8 cellular contexts compared by ENCODE assay signal in genomic region chr15:75648156-75649000, GRCh38. TPM values are rescaled to one million over a fixed set of nuclear protein-coding genes. Genes with fewer than 3 reads are reported as not detected.
DNase-seq lines count a peak whose midpoint lies in the region; ATAC-seq and TF ChIP-seq lines count a peak whose summit lies in the region.

No MANE protein-coding gene starts in this region.

- H3K9ac ChIP-seq in PC-3 (ENCODE audit: low read length), result peak overlapping the region; percentile 86
- H3K9ac ChIP-seq in mesendoderm (ENCODE audit: low read length), result peak overlapping the region; percentile 96

- no peaks in the 10 kb centered on the region for H3F3A ChIP-seq in PC-3 (ENCODE audit: low read length, unreplicated experiment)

- H3K36me3 ChIP-seq in PC-3 (ENCODE audit: low read depth, low read length) (no peaks in the 10 kb centered on the region), mesendoderm (ENCODE audit: control insufficient read depth, insufficient read depth, low read length) (no peaks in the 10 kb centered on the region), upper lobe of left lung (peaks cover 0 to 14% (median 2%) of the 10 kb centered on the region in 4 donors)
- no peaks in the 10 kb centered on the region for H3K36me3 ChIP-seq in effector memory CD4-positive, alpha-beta T cell (ENCODE audit: control insufficient read depth, insufficient read depth, low read length)

- H3K27ac ChIP-seq in PC-3 (ENCODE audit: low read length), result peak overlapping the region; percentile 64
- H3K27ac ChIP-seq in effector memory CD4-positive, alpha-beta T cell (ENCODE audit: insufficient read depth, low read length, poor library complexity, severe bottlenecking), result peak overlapping the region; percentile 37
- H3K27ac ChIP-seq in mesendoderm (ENCODE audit: low read depth, low read length), result peak overlapping the region; percentile 82
- peak overlapping the region; percentile 93 to 98 (median 96) for H3K27ac ChIP-seq in upper lobe of left lung

- H3K4me3 ChIP-seq in PC-3 (ENCODE audit: low read length), result peak overlapping the region; percentile 93
- peak overlapping the region; percentile 99 for H3K4me3 ChIP-seq in effector memory CD4-positive, alpha-beta T cell (ENCODE audit: insufficient read depth, low read depth, low read length, poor library complexity, severe bottlenecking)
- H3K4me3 ChIP-seq in mesendoderm (ENCODE audit: low read length), result peak overlapping the region; percentile 93
- peak overlapping the region; percentile 63 to 82 (median 78) for H3K4me3 ChIP-seq in upper lobe of left lung

- TF ChIP-seq CTCF in PC-3 (conservative IDR thresholded peaks at IDR 0.05; ENCODE audit: low read depth, low read length) (no peak; the same call in 1 of the 2 replicates), upper lobe of left lung (IDR thresholded peaks at IDR 0.05) (no peak)

- WGBS in mesendoderm (ENCODE audit: extremely low coverage, insufficient coverage, low lambda C conversion rate), result no CpG with 5 or more reads among the region's 34 CpGs
- 9 to 21% methylated on average over 13 to 34 of the region's 34 CpGs for WGBS in upper lobe of left lung, 2 donors

- H4K8ac ChIP-seq in mesendoderm (ENCODE audit: low read depth, low read length), result no peak overlapping the region

- no peak overlapping the region for H4K5ac ChIP-seq in mesendoderm (ENCODE audit: low read length)

- peak overlapping the region; percentile 83 for H3K4me2 ChIP-seq in PC-3 (ENCODE audit: low read length)
- H3K4me2 ChIP-seq in mesendoderm (ENCODE audit: low read length), result peak overlapping the region; percentile 49

- peak overlapping the region; percentile 82 for H3K18ac ChIP-seq in mesendoderm (ENCODE audit: low read length)

- peak overlapping the region; percentile 59 for H2BK5ac ChIP-seq in mesendoderm (ENCODE audit: low read length)

- peak overlapping the region; percentile 98 for H3K56ac ChIP-seq in mesendoderm (ENCODE audit: low read length)

- POLR2A ChIA-PET in PC-3 (lab: Charles Lee; ENCODE audit: unreplicated experiment), result interaction anchor here (0.6 to 1.2 kb wide), 4 partner anchors 13 to 66 kb away, joined by 3 to 5 read pairs (median 4); no protein-coding TSS in a partner anchor

- H2AK5ac ChIP-seq in mesendoderm (ENCODE audit: low read length), result no peak overlapping the region

- TF ChIP-seq POLR2A in upper lobe of left lung (IDR thresholded peaks at IDR 0.05), result no peak

- H2BK120ac ChIP-seq in mesendoderm (ENCODE audit: low read depth, low read length), result no peak overlapping the region

- H3K23ac ChIP-seq in mesendoderm (ENCODE audit: low read length), result peak overlapping the region; percentile 75

- H3K27me3 ChIP-seq in PC-3 (ENCODE audit: low read length) (no peaks in the 10 kb centered on the region), mesendoderm (ENCODE audit: insufficient read depth, low read length, poor library complexity) (no peaks in the 10 kb centered on the region), upper lobe of left lung (no peaks in the 10 kb centered on the region)
- H3K27me3 ChIP-seq in effector memory CD4-positive, alpha-beta T cell (replicated peaks; ENCODE audit: control insufficient read depth, insufficient read depth, low read length, poor library complexity, severe bottlenecking), result no peaks in the 10 kb centered on the region

- intact Hi-C loops in PC-3 (cut with micrococcal nuclease), result loop anchor here (1.0 to 10.0 kb wide), 3 partner anchors 9 to 284 kb away; partner anchors contain the start of genes MAN2C1 and SIN3A

- H3K79me2 ChIP-seq in PC-3 (ENCODE audit: low read length) (peaks cover 56% of the 10 kb centered on the region), mesendoderm (ENCODE audit: control insufficient read depth, insufficient read depth, low read length) (peaks cover 24% of the 10 kb centered on the region)

- peak overlapping the region; percentile 97 for H2AFZ ChIP-seq in PC-3 (ENCODE audit: low read length)

- no peak overlapping the region for H2BK15ac ChIP-seq in mesendoderm (replicated peaks; ENCODE audit: low read depth)

- H3K4me1 ChIP-seq in PC-3 (ENCODE audit: insufficient read depth, low read length) (peaks cover 52% of the 10 kb centered on the region), mesendoderm (ENCODE audit: control insufficient read depth, low read depth, low read length) (peaks cover 14% of the 10 kb centered on the region), upper lobe of left lung (peaks cover 52 to 63% (median 58%) of the 10 kb centered on the region in 4 donors)
- peaks cover 9% of the 10 kb centered on the region for H3K4me1 ChIP-seq in effector memory CD4-positive, alpha-beta T cell (ENCODE audit: control insufficient read depth, insufficient read depth, low read length, poor library complexity, severe bottlenecking)

- peaks cover 22% of the 10 kb centered on the region for H3K79me1 ChIP-seq in mesendoderm (ENCODE audit: low read length)

- BruUV-seq in PC-3 (replicated peaks; lab: Mats Ljungman, UMichigan), result TSS peak; percentile 60

- H3K9me2 ChIP-seq in PC-3 (replicated peaks; ENCODE audit: low read length), result no peaks in the 10 kb centered on the region

- ATAC-seq in PC-3 (peak; percentile 15), upper lobe of left lung (ENCODE audit: low FRiP score in 2 of 2) (peak; percentile 44 to 68), GM18909 (IDR thresholded peaks at IDR 0.05; ENCODE audit: poor library complexity, unreplicated experiment) (no peak)
- no peak for ATAC-seq in activated CD4-positive, CD25-positive, alpha-beta regulatory T cell treated with anti-CD3 and anti-CD28 coated beads, Interleukin-2, amount 50 U/mL, for 24 hours

- H3K9me3 ChIP-seq in PC-3 (ENCODE audit: low read length) (no peaks in the 10 kb centered on the region), upper lobe of left lung (no peaks in the 10 kb centered on the region)
- H3K9me3 ChIP-seq in effector memory CD4-positive, alpha-beta T cell (ENCODE audit: control insufficient read depth, low read length), result no peaks in the 10 kb centered on the region

- CTCF ChIA-PET in PC-3 (lab: Charles Lee), result interaction anchor here (0.7 to 1.3 kb wide), 2 partner anchors 10 to 15 kb away, joined by 3 to 4 read pairs; no protein-coding TSS in a partner anchor

- peak; percentile 65 for DNase-seq in EH (ENCODE audit: low read depth)
- no peak for DNase-seq in PC-3
- no peak for DNase-seq in effector memory CD4-positive, alpha-beta T cell
- DNase-seq in mesendoderm, result peak; percentile 82
- DNase-seq in upper lobe of left lung, result peak; percentile 45 to 89
- no peak for DNase-seq in GDM1 (lab: John Stamatoyannopoulos, UW)

- no peaks in the 10 kb centered on the region for H4K20me1 ChIP-seq in PC-3 (ENCODE audit: low read length)

- peak in 1 of 4 donors; percentile 0 for TF ChIP-seq EP300 in upper lobe of left lung (IDR thresholded peaks at IDR 0.05)

- H3K4ac ChIP-seq in mesendoderm (ENCODE audit: low read depth, low read length), result peak overlapping the region; percentile 8

RNA-seq across cellular contexts. Expression of gene SNX33, which starts 0.7 kb away (rescaled TPM):
- total RNA-seq in PC-3 (2014; rRNA removed) (16.2 and 16.8 TPM in 2 replicates), upper lobe of left lung (10 to 100 TPM; 26.7 to 46.1 (median 31.7) TPM)
- polyA plus RNA-seq in mesendoderm (2013, experiment 1 of 2), result 10.5 TPM
- polyA plus RNA-seq in mesendoderm (2013, experiment 2 of 2), result 10.4 TPM

RNA-seq across cellular contexts. Expression of gene IMP3, which starts 8.4 kb away (rescaled TPM):
- total RNA-seq in PC-3 (2014; rRNA removed), result 92.6 and 95.4 TPM in 2 replicates
- polyA plus RNA-seq in mesendoderm (2013, experiment 1 of 2), result 112 TPM
- polyA plus RNA-seq in mesendoderm (2013, experiment 2 of 2), result 110 TPM
- 100 to 1,000 TPM in 1 of 6 donors, 10 to 100 TPM in 5; 64.3 to 183 (median 70.2) TPM for total RNA-seq in upper lobe of left lung

RNA-seq across cellular contexts. Expression of gene SNUPN, which starts 22.9 kb away (rescaled TPM):
- total RNA-seq in PC-3 (2014; rRNA removed) (7.9 and 13.5 TPM in 2 replicates), upper lobe of left lung (10 to 100 TPM; 14.1 to 30.4 (median 22.4) TPM)
- polyA plus RNA-seq in mesendoderm (2013, experiment 1 of 2), result 23.3 TPM
- 23.1 TPM for polyA plus RNA-seq in mesendoderm (2013, experiment 2 of 2)

Comparison
In these comparisons a context has a peak if more than half of its experiments do, and no peak if none do; other contexts are left out.
1. DNase-seq: peak in EH (single experiment), mesendoderm (single experiment) and upper lobe of left lung (2 of 2); none in PC-3 (single experiment), effector memory CD4-positive, alpha-beta T cell (0 of 3) and GDM1 (single experiment).
2. ATAC-seq: peak in PC-3 (single experiment) and upper lobe of left lung (2 of 2); none in activated CD4-positive, CD25-positive, alpha-beta regulatory T cell treated with anti-CD3 and anti-CD28 coated beads, Interleukin-2, amount 50 U/mL, for 24 hours (0 of 2) and GM18909 (single experiment).
3. H3K27ac ChIP-seq: peak in every context shown above with its lines; median percentile 96 in upper lobe of left lung; 82 in mesendoderm; 64 in PC-3; 37 in effector memory CD4-positive, alpha-beta T cell.
4. Peak in every context shown above with its lines, with median percentiles within 50 percentile points of each other: H3K4me3 ChIP-seq.